29 cellular contexts compared by ENCODE assay signal in the genomic region with DNA sequence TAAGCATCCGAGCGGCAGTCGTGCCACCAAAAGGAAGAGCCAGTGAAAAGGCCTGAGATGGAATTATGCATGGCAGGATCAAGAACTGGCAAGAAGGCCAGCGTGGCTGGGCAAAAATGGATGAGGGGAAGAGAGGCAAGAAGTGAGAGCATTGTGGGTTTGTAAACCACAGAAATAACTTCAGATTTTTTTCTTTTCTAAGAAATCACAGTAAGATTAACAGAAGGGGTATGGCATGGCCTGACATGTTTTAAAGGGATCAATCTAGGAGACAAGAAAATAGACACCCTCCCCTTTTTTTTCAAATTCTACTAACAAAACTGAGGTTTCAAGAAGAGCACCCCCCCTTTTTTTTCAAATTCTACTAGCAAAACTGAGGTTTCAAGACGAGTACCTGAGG.
"Had no signal": no experiment of that assay in that cellular context is flagged by ENCODE, and none has a peak within 500 bp of the region (broad histone marks: within the 10 kb centered on the region; RNA-seq: fewer than 3 reads in every experiment).

No MANE protein-coding gene starts in this region.

- H3K36me3 ChIP-seq: ascending aorta, brain microvascular endothelial cell, WERI-Rb-1 had no signal

- ATAC-seq: activated CD4-positive, CD25-positive, alpha-beta regulatory T cell treated with anti-CD3 and anti-CD28 coated beads, Interleukin-2, amount 50 U/mL, for 24 hours; activated CD8-positive, alpha-beta T cell treated with anti-CD3 and anti-CD28 coated beads for 36 hours; activated T-cell treated with anti-CD3 and anti-CD28 coated beads, Interleukin-2, amount 50 U/mL, for 4 hours; activated T-helper 17 cell treated with anti-CD3 and anti-CD28 coated beads, Interleukin-2, amount 50 U/mL, for 72 hours; esophagus mucosa had no signal

- DNase-seq: activated B cell treated with CpG ODN at 0.5 μM for 24 hours; activated CD4-positive, alpha-beta T cell treated with anti-CD3 and anti-CD28 coated beads for 48 hours; activated CD4-positive, alpha-beta T cell treated with anti-CD3 and anti-CD28 coated beads, Interleukin-2, amount 50 U/mL, for 1 hour; activated CD4-positive, alpha-beta T cell treated with anti-CD3 and anti-CD28 coated beads, Interleukin-2, amount 50 U/mL, for 48 hours; activated CD8-positive, alpha-beta memory T cell treated with anti-CD3 and anti-CD28 coated beads for 24 hours; activated CD8-positive, alpha-beta T cell treated with anti-CD3 and anti-CD28 coated beads for 36 hours; activated effector memory CD4-positive, alpha-beta T cell treated with Interleukin-2 at 50 U/mL for 16 hours; activated gamma-delta T cell treated with Interleukin-2 at 50 U/mL for 16 hours; activated naive CD4-positive, alpha-beta T cell treated with anti-CD3 and anti-CD28 coated beads, Interleukin-2, amount 50 U/mL, for 16 hours; activated naive CD4-positive, alpha-beta T cell treated with Interleukin-2 at 50 U/mL for 16 hours; activated T-cell treated with anti-CD3 and anti-CD28 coated beads, Interleukin-2, amount 50 U/mL, for 4 hours; brain microvascular endothelial cell; dorsolateral prefrontal cortex; effector memory CD4-positive, alpha-beta T cell; endodermal cell; foreskin fibroblast; head of caudate nucleus; T1000; WERI-Rb-1 had no signal

- H3K27ac Mint-ChIP-seq: activated B cell treated with CpG ODN at 0.5 μM for 24 hours; activated CD8-positive, alpha-beta T cell treated with anti-CD3 and anti-CD28 coated beads for 36 hours; activated naive CD8-positive, alpha-beta T cell; activated T-helper 17 cell treated with anti-CD3 and anti-CD28 coated beads, Interleukin-2, amount 50 U/mL, for 72 hours; dendritic cell treated with granulocyte-macrophage colony-stimulating factor and Interleukin-4, amounts not matched to agents 40 ng/mL and 50 ng/mL, for 4 days; endodermal cell; T-helper 1 cell treated with Interleukin-12 subunit alpha and Interleukin-12 subunit beta and Interleukin-4 antibody, amounts not matched to agents 30 μg/mL and 1 μg/mL, for 36 hours; T-helper 2 cell treated with Interferon-gamma antibody and Interleukin-4, amounts not matched to agents 5 μg/mL and 100 μg/mL, for 36 hours had no signal

- H3K9me3 ChIP-seq: ascending aorta had no signal

- H3K27ac ChIP-seq: ascending aorta, brain microvascular endothelial cell, coronary artery, dorsolateral prefrontal cortex, WERI-Rb-1 had no signal

- H3K27me3 Mint-ChIP-seq: activated B cell treated with CpG ODN at 0.5 μM for 24 hours; activated CD8-positive, alpha-beta T cell treated with anti-CD3 and anti-CD28 coated beads for 36 hours; activated naive CD8-positive, alpha-beta T cell; activated T-helper 17 cell treated with anti-CD3 and anti-CD28 coated beads, Interleukin-2, amount 50 U/mL, for 72 hours; central memory CD8-positive, alpha-beta T cell; dendritic cell treated with granulocyte-macrophage colony-stimulating factor and Interleukin-4, amounts not matched to agents 40 ng/mL and 50 ng/mL, for 4 days had no signal

- H3K36me3 Mint-ChIP-seq: activated naive CD8-positive, alpha-beta T cell had no signal

- H3K9me3 Mint-ChIP-seq: activated B cell treated with CpG ODN at 0.5 μM for 24 hours; activated CD8-positive, alpha-beta T cell treated with anti-CD3 and anti-CD28 coated beads for 36 hours; activated T-cell treated with anti-CD3 and anti-CD28 coated beads, Interleukin-2, amount 50 U/mL, for 4 hours; activated T-helper 17 cell treated with anti-CD3 and anti-CD28 coated beads, Interleukin-2, amount 50 U/mL, for 72 hours; central memory CD8-positive, alpha-beta T cell; dendritic cell treated with granulocyte-macrophage colony-stimulating factor and Interleukin-4, amounts not matched to agents 40 ng/mL and 50 ng/mL, for 4 days; endodermal cell; T-helper 1 cell treated with Interleukin-12 subunit alpha and Interleukin-12 subunit beta and Interleukin-4 antibody, amounts not matched to agents 30 μg/mL and 1 μg/mL, for 36 hours; T-helper 2 cell treated with Interferon-gamma antibody and Interleukin-4, amounts not matched to agents 5 μg/mL and 100 μg/mL, for 36 hours had no signal

- H3K27me3 ChIP-seq: ascending aorta, brain microvascular endothelial cell, dorsolateral prefrontal cortex had no signal

- H3K4me1 ChIP-seq: ascending aorta had no signal

- H3K4me3 ChIP-seq: ascending aorta, coronary artery, dorsolateral prefrontal cortex had no signal

- H3K4me1 Mint-ChIP-seq: activated B cell treated with CpG ODN at 0.5 μM for 24 hours had no signal

- H3K4me3 Mint-ChIP-seq: activated B cell treated with CpG ODN at 0.5 μM for 24 hours; activated CD8-positive, alpha-beta T cell treated with anti-CD3 and anti-CD28 coated beads for 36 hours; activated naive CD8-positive, alpha-beta T cell; activated T-cell treated with anti-CD3 and anti-CD28 coated beads, Interleukin-2, amount 50 U/mL, for 4 hours; activated T-helper 17 cell treated with anti-CD3 and anti-CD28 coated beads, Interleukin-2, amount 50 U/mL, for 72 hours; central memory CD8-positive, alpha-beta T cell; dendritic cell treated with granulocyte-macrophage colony-stimulating factor and Interleukin-4, amounts not matched to agents 40 ng/mL and 50 ng/mL, for 4 days; endodermal cell; T-helper 1 cell treated with Interleukin-12 subunit alpha and Interleukin-12 subunit beta and Interleukin-4 antibody, amounts not matched to agents 30 μg/mL and 1 μg/mL, for 36 hours; T-helper 2 cell treated with Interferon-gamma antibody and Interleukin-4, amounts not matched to agents 5 μg/mL and 100 μg/mL, for 36 hours had no signal
